Comparison of ENCODE assay signal across 8 cellular contexts in the genomic region with DNA sequence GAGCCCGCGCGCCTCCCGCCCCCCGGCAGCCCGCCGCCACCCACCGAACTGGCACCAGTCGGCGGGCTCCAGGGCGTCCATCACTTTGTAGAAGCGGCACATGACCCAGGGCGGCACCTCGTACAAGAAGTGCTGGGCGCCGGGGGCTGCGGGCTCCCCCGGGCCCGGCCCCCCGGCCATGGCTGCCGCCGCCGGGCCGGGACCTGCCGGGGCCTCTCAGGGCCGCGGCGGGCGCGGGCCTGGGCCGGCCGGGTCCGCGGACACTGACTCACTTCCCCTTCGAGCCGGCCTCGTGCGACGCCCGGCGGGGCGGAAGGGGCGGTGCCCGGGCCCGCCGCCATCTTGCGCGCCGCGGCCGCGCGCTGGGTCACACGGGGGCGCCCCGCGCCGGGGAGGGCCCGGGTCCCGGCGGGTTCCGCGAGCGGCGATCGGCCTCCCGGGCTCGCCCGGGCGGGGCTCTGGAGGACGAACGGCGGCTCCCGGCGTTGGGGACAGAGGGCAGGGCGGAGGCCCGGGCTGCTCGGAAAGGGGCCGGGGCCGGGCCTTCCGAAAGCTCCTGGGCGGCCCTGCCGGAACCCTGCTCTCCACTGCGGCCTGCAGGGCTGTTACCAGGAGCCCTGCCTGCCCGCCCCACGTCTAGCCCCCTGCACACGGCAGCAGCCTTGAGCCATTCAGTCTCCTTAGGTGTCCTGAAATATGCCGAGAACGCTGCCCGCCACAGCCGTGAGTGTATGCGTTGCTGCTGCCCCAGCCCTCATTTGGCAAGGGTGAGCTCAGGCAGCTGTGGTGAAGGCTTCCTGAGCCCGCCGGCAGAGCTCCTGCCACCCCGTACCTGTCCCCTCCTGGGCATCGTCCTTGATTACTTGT. TPM values are rescaled to one million over a fixed set of nuclear protein-coding genes. Genes with fewer than 3 reads are reported as not detected.
DNase-seq lines count a peak whose midpoint lies in the region; ATAC-seq and TF ChIP-seq lines count a peak whose summit lies in the region.

Gene IRAK1, minus strand, starts transcription at position 270 of the 867 bp plus-strand sequence. Its CDS starts 90 bp downstream, at position 180.

- peak; percentile 21 for DNase-seq in NOMO-1 treated with dmso at 0.1 percent for 144 hours (lab: John Stamatoyannopoulos, UW; ENCODE audit: unreplicated experiment)
- peak; percentile 48 for DNase-seq in activated T-cell treated with anti-CD3 and anti-CD28 coated beads, Interleukin-2, amount 50 U/mL, for 4 hours

- H3K4me1 Mint-ChIP-seq in activated T-cell treated with anti-CD3 and anti-CD28 coated beads, Interleukin-2, amount 50 U/mL, for 4 hours (ENCODE audit: low read depth) = peaks cover 18% of the 10 kb centered on the region

- H3K36me3 ChIP-seq in ACC112 (ENCODE audit: insufficient read depth, low read length) = no peaks in the 10 kb centered on the region
- no peaks in the 10 kb centered on the region for H3K36me3 ChIP-seq in mucosa of stomach (ENCODE audit: control insufficient read depth, insufficient read depth, low read length)
- H3K36me3 ChIP-seq in subcutaneous abdominal adipose tissue (ENCODE audit: control insufficient read depth in 5 of 5, insufficient read depth in 5 of 5, low read length in 5 of 5) = peaks cover 0 to 32% (median 16%) of the 10 kb centered on the region in 5 donors

- H3K4me3 Mint-ChIP-seq in activated T-cell treated with anti-CD3 and anti-CD28 coated beads, Interleukin-2, amount 50 U/mL, for 4 hours = peak within 1 kb of the TSS; percentile 89

- ATAC-seq in GM18505 (IDR thresholded peaks at IDR 0.05; ENCODE audit: unreplicated experiment) = peak; percentile 60
- peak; percentile 45 for ATAC-seq in HG03025 (IDR thresholded peaks at IDR 0.05; ENCODE audit: low FRiP score, unreplicated experiment)
- peak; percentile 78 to 79 for ATAC-seq in activated T-cell treated with anti-CD3 and anti-CD28 coated beads, Interleukin-2, amount 50 U/mL, for 4 hours
- peak; percentile 76 for ATAC-seq in esophagus mucosa

- H3K4me1 ChIP-seq in ACC112 (ENCODE audit: control insufficient read depth, insufficient read depth, low read length, unreplicated experiment) (peaks cover 21% of the 10 kb centered on the region), mucosa of stomach (ENCODE audit: control insufficient read depth, insufficient read depth, low read length) (peaks cover 13% of the 10 kb centered on the region), subcutaneous abdominal adipose tissue (ENCODE audit: control insufficient read depth in 5 of 5, insufficient read depth in 5 of 5, low read length in 5 of 5) (peaks cover 2 to 30% (median 25%) of the 10 kb centered on the region in 5 donors)

- H3K4me3 ChIP-seq in ACC112 (ENCODE audit: low read depth, low read length) (peak within 1 kb of the TSS; percentile 90), mucosa of stomach (ENCODE audit: low read length) (peak within 1 kb of the TSS; percentile 56), subcutaneous abdominal adipose tissue (ENCODE audit: low read depth in 1 of 5, low read length in 5 of 5) (peak within 1 kb of the TSS; percentile 50 to 72 (median 63))

- H3K9ac ChIP-seq in mucosa of stomach (ENCODE audit: low read length) = peak within 1 kb of the TSS; percentile 74
- H3K9ac ChIP-seq in subcutaneous abdominal adipose tissue (ENCODE audit: low read length in 5 of 5) = peak within 1 kb of the TSS in 4 of 5 donors; percentile 58 to 81 (median 77)

- H3K27ac ChIP-seq in ACC112 (ENCODE audit: low read depth, low read length) (peak within 1 kb of the TSS; percentile 90), subcutaneous abdominal adipose tissue (ENCODE audit: low read depth, low read length) (peak within 1 kb of the TSS; percentile 75)

- TF ChIP-seq POLR2A in GM18505 (IDR thresholded peaks at IDR 0.05; ENCODE audit: borderline replicate concordance, extremely low read depth, insufficient read depth, insufficient read length) = peak; percentile 67

- H3K79me2 ChIP-seq in ACC112 (ENCODE audit: control insufficient read depth, insufficient read depth, low read length, unreplicated experiment) = peaks cover 32% of the 10 kb centered on the region

- H3K27me3 Mint-ChIP-seq in activated T-cell treated with anti-CD3 and anti-CD28 coated beads, Interleukin-2, amount 50 U/mL, for 4 hours (ENCODE audit: low read depth) = no peaks in the 10 kb centered on the region

- H3K27me3 ChIP-seq in ACC112 (ENCODE audit: insufficient read depth, low read length) = no peaks in the 10 kb centered on the region
- H3K27me3 ChIP-seq in mucosa of stomach (ENCODE audit: control insufficient read depth, insufficient read depth, low read length) = no peaks in the 10 kb centered on the region
- peaks cover 0 to 32% (median 19%) of the 10 kb centered on the region in 5 donors for H3K27me3 ChIP-seq in subcutaneous abdominal adipose tissue (ENCODE audit: control insufficient read depth in 5 of 5, insufficient read depth in 4 of 5, low read length in 5 of 5)

- H2AFZ ChIP-seq in ACC112 (ENCODE audit: low read length, unreplicated experiment) = peak within 1 kb of the TSS; percentile 1

- H3K36me3 Mint-ChIP-seq in activated T-cell treated with anti-CD3 and anti-CD28 coated beads, Interleukin-2, amount 50 U/mL, for 4 hours (ENCODE audit: insufficient read depth) = peaks cover 3% of the 10 kb centered on the region

- H3K9me3 ChIP-seq in mucosa of stomach (ENCODE audit: control insufficient read depth, low read length) = no peaks in the 10 kb centered on the region
- no peaks in the 10 kb centered on the region for H3K9me3 ChIP-seq in subcutaneous abdominal adipose tissue (ENCODE audit: control insufficient read depth in 5 of 5, low read length in 5 of 5)

- no peaks in the 10 kb centered on the region for H3K9me3 Mint-ChIP-seq in activated T-cell treated with anti-CD3 and anti-CD28 coated beads, Interleukin-2, amount 50 U/mL, for 4 hours

RNA-seq across cellular contexts. Expression of gene IRAK1, which starts in this region (rescaled TPM):
- total RNA-seq in activated T-cell treated with anti-CD3 and anti-CD28 coated beads, Interleukin-2, amount 50 U/mL, for 4 hours = 100 to 1,000 TPM; 258 to 273 (median 272) TPM
- total RNA-seq in esophagus mucosa = 97.8 TPM

Comparison
In these comparisons a context has a peak if more than half of its experiments do, and no peak if none do; other contexts are left out.
1. Peak in every context shown above with its lines: DNase-seq, ATAC-seq, H3K4me3 ChIP-seq and H3K27ac ChIP-seq.